Comparison of ENCODE assay signal across 8 cellular contexts in genomic region chr7:2510909-2511768, GRCh38. TPM values are rescaled to one million over a fixed set of nuclear protein-coding genes. Genes with fewer than 3 reads are reported as not detected.
DNase-seq lines count a peak whose midpoint lies in the region; ATAC-seq, FAIRE-seq and TF ChIP-seq lines count a peak whose summit lies in the region.

No MANE protein-coding gene starts in this region.

- TF ChIP-seq CTCF in D721Med (IDR thresholded peaks at IDR 0.05; ENCODE audit: insufficient read depth, missing control alignments) = no peak
- no peak for TF ChIP-seq CTCF in WERI-Rb-1 (IDR thresholded peaks at IDR 0.05; ENCODE audit: low read depth, low read length)
- no peak for TF ChIP-seq CTCF in endothelial cell of umbilical vein (IDR thresholded peaks at IDR 0.05; ENCODE audit: extremely low read depth in 1 of 2, insufficient read depth in 1 of 2, low read depth in 1 of 2, low read length in 2 of 2)

- H3K4me1 ChIP-seq in endothelial cell of umbilical vein (ENCODE audit: control insufficient read depth, extremely low read depth, insufficient read depth, low read length) = peaks cover 20% of the 10 kb centered on the region

- FAIRE-seq in D721Med (lab: Jason Lieb, UNC) = no peak
- peak; percentile 86 for FAIRE-seq in endothelial cell of umbilical vein (lab: Jason Lieb, UNC)
- FAIRE-seq in GM12892 (lab: Jason Lieb, UNC) = no peak

- POLR2A ChIA-PET in endothelial cell of umbilical vein (lab: Charles Lee) = no interaction called here

- no peak overlapping the region for H3K9ac ChIP-seq in endothelial cell of umbilical vein (replicated peaks; ENCODE audit: extremely low read depth, insufficient read depth, low read length)

- intact Hi-C loops in endothelial cell of umbilical vein (cut with micrococcal nuclease) = loop anchor here (1.0 kb wide), 1 partner anchor 8 kb away; the partner anchor contains the start of gene LFNG

- H4K20me1 ChIP-seq in endothelial cell of umbilical vein (replicated peaks; ENCODE audit: control insufficient read depth, extremely low read depth, insufficient read depth, low read length) = no peaks in the 10 kb centered on the region

- no peaks in the 10 kb centered on the region for H3K9me3 ChIP-seq in WERI-Rb-1 (ENCODE audit: severe bottlenecking)
- no peaks in the 10 kb centered on the region for H3K9me3 ChIP-seq in endothelial cell of umbilical vein (replicated peaks; ENCODE audit: control insufficient read depth, insufficient read depth, low read length)

- DNase-seq in D721Med (ENCODE audit: insufficient read length, low spot score) (peak; percentile 72), NAMALWA (ENCODE audit: low spot score) (peak; percentile 93), WERI-Rb-1 (peak; percentile 79), endothelial cell of umbilical vein (ENCODE audit: low read depth, low spot score) (peak; percentile 50), GM12892 (ENCODE audit: insufficient read length) (no peak)
- peak; percentile 33 to 68 (median 54) for DNase-seq in stimulated activated naive CD4-positive, alpha-beta T cell (lab: John Stamatoyannopoulos, UW)

- no peaks in the 10 kb centered on the region for H3K27me3 ChIP-seq in WERI-Rb-1 (ENCODE audit: insufficient read depth, low read depth, severe bottlenecking)
- H3K27me3 ChIP-seq in endothelial cell of umbilical vein (ENCODE audit: control insufficient read depth in 2 of 2, insufficient read depth in 2 of 2, low read length in 2 of 2) = no peaks in the 10 kb centered on the region

- H3K36me3 ChIP-seq in WERI-Rb-1 = no peaks in the 10 kb centered on the region
- no peaks in the 10 kb centered on the region for H3K36me3 ChIP-seq in endothelial cell of umbilical vein (ENCODE audit: control insufficient read depth in 2 of 2, extremely low read depth in 1 of 2, insufficient read depth in 2 of 2, low read length in 2 of 2)

- no peak overlapping the region; the same call in 1 of the 2 replicates for H3K4me3 ChIP-seq in WERI-Rb-1 (ENCODE audit: low read depth, low read length)
- no peak overlapping the region for H3K4me3 ChIP-seq in endothelial cell of umbilical vein (replicated peaks in 1 of 3; ENCODE audit: insufficient read depth in 1 of 3, low read depth in 1 of 3, low read length in 3 of 3)

- H3K27ac ChIP-seq in WERI-Rb-1 = peak overlapping the region; percentile 88
- peak overlapping the region; percentile 50 for H3K27ac ChIP-seq in endothelial cell of umbilical vein (ENCODE audit: insufficient read depth, low read depth, low read length)

- no peak for ATAC-seq in GM18858 (IDR thresholded peaks at IDR 0.05; ENCODE audit: unreplicated experiment)
- ATAC-seq in HG03135 (IDR thresholded peaks at IDR 0.05; ENCODE audit: unreplicated experiment) = no peak

- no peak for TF ChIP-seq POLR2A in endothelial cell of umbilical vein (IDR thresholded peaks at IDR 0.05; ENCODE audit: low read depth, low read length)
- TF ChIP-seq POLR2A in GM12892 (IDR thresholded peaks at IDR 0.05; ENCODE audit: low read depth, low read length) = no peak

- peak overlapping the region; percentile 67 for H2AFZ ChIP-seq in endothelial cell of umbilical vein (ENCODE audit: low read depth, low read length)

- no peaks in the 10 kb centered on the region for H3K79me2 ChIP-seq in endothelial cell of umbilical vein (ENCODE audit: control insufficient read depth, insufficient read depth, low read length)

- H3K9me1 ChIP-seq in endothelial cell of umbilical vein (replicated peaks; ENCODE audit: control insufficient read depth, extremely low read depth, insufficient read depth, low read length) = no peaks in the 10 kb centered on the region

- no TSS peak for BruUV-seq in endothelial cell of umbilical vein (replicated peaks; lab: Mats Ljungman, UMichigan)

- dilution Hi-C loops in endothelial cell of umbilical vein (cut with MboI; ENCODE audit: extremely low pct_ligation_motif_present, low sequenced_read_pairs) = no loop called here

- CTCF ChIA-PET in endothelial cell of umbilical vein (lab: Charles Lee) = interaction anchor here (0.6 to 1.5 kb wide), 3 partner anchors 33 to 42 kb away, joined by 3 to 4 read pairs (median 3); no protein-coding TSS in a partner anchor

- H3K4me2 ChIP-seq in endothelial cell of umbilical vein (ENCODE audit: insufficient read depth, low read length) = peak overlapping the region; percentile 34

TF ChIP-seq in endothelial cell of umbilical vein, 7 proteins besides CTCF, POLR2A, EP300 and RAD21:
- TF ChIP-seq GATA2 (IDR thresholded peaks at IDR 0.05; ENCODE audit: insufficient read depth, insufficient read length, low read depth, low read length) = peak; percentile 60
- TF ChIP-seq POLR2AphosphoS5 (IDR thresholded peaks at IDR 0.05; ENCODE audit: insufficient read depth, low read depth, low read length) = peak; percentile 83
- TF ChIP-seq MAX (IDR thresholded peaks at IDR 0.05; ENCODE audit: insufficient read depth, insufficient read length) = no peak
- no peak for TF ChIP-seq FOS (IDR thresholded peaks at IDR 0.05; ENCODE audit: borderline replicate concordance, insufficient read depth, low read length)
- TF ChIP-seq JUN (IDR thresholded peaks at IDR 0.05; ENCODE audit: borderline replicate concordance, insufficient read depth, insufficient read length, low read depth) = no peak
- no peak for TF ChIP-seq EZH2 (IDR thresholded peaks at IDR 0.05; ENCODE audit: borderline replicate concordance, low read depth, low read length, severe bottlenecking)
- TF ChIP-seq MYC (IDR thresholded peaks at IDR 0.05; ENCODE audit: low read depth, low read length) = no peak

RNA-seq across cellular contexts. Expression of gene LFNG, which starts 8.4 kb away (rescaled TPM):
- 12.6 and 15.1 TPM in 2 replicates for total RNA-seq in endothelial cell of umbilical vein
- polyA plus RNA-seq in endothelial cell of umbilical vein = 13.1 and 14.8 TPM in 2 replicates
- 8.3 and 11.9 TPM in 2 replicates for polyA plus RNA-seq in endothelial cell of umbilical vein (2011; cell fraction: cytosol; rRNA removed)
- 9.8 and 11.4 TPM in 2 replicates for polyA plus RNA-seq in endothelial cell of umbilical vein (2011; cell fraction: nucleus; rRNA removed)
- 2.4 and 3.1 TPM in 2 replicates for polyA plus RNA-seq in endothelial cell of umbilical vein (2012)
- 9.5 and 10.4 TPM in 2 replicates for polyA minus RNA-seq in endothelial cell of umbilical vein
- 7.8 TPM for polyA minus RNA-seq in endothelial cell of umbilical vein (2011; cell fraction: cytosol; rRNA and poly(A)+ RNA removed)
- polyA minus RNA-seq in endothelial cell of umbilical vein (2011; cell fraction: nucleus; rRNA and poly(A)+ RNA removed) = 6.2 and 13.7 TPM in 2 replicates
- polyA plus RNA-seq in GM12892 (2012; ENCODE audit: missing spikeins) = 0.17 TPM

RNA-seq across cellular contexts. Expression of gene GRIFIN, which starts 34.9 kb away (rescaled TPM):
- not detected in 2 replicates for total RNA-seq in endothelial cell of umbilical vein
- not detected in 2 replicates for polyA plus RNA-seq in endothelial cell of umbilical vein
- not detected in 2 replicates for polyA plus RNA-seq in endothelial cell of umbilical vein (2011; cell fraction: cytosol; rRNA removed)
- polyA plus RNA-seq in endothelial cell of umbilical vein (2011; cell fraction: nucleus; rRNA removed) = not detected in 2 replicates
- polyA plus RNA-seq in endothelial cell of umbilical vein (2012) = not detected in 2 replicates
- polyA minus RNA-seq in endothelial cell of umbilical vein = not detected in 2 replicates
- not detected for polyA minus RNA-seq in endothelial cell of umbilical vein (2011; cell fraction: cytosol; rRNA and poly(A)+ RNA removed)
- not detected in 2 replicates for polyA minus RNA-seq in endothelial cell of umbilical vein (2011; cell fraction: nucleus; rRNA and poly(A)+ RNA removed)
- not detected for polyA plus RNA-seq in GM12892 (2012; ENCODE audit: missing spikeins)

RNA-seq across cellular contexts. Expression of gene BRAT1, which starts 44.2 kb away (rescaled TPM):
- 31.6 and 32.2 TPM in 2 replicates for total RNA-seq in endothelial cell of umbilical vein
- polyA plus RNA-seq in endothelial cell of umbilical vein = 31.1 and 40.3 TPM in 2 replicates
- 17.5 and 24.9 TPM in 2 replicates for polyA plus RNA-seq in endothelial cell of umbilical vein (2011; cell fraction: cytosol; rRNA removed)
- 64.9 and 75.7 TPM in 2 replicates for polyA plus RNA-seq in endothelial cell of umbilical vein (2011; cell fraction: nucleus; rRNA removed)
- 22.1 and 23.0 TPM in 2 replicates for polyA plus RNA-seq in endothelial cell of umbilical vein (2012)
- polyA minus RNA-seq in endothelial cell of umbilical vein = 13.8 and 14.1 TPM in 2 replicates
- polyA minus RNA-seq in endothelial cell of umbilical vein (2011; cell fraction: cytosol; rRNA and poly(A)+ RNA removed) = 29.8 TPM
- polyA minus RNA-seq in endothelial cell of umbilical vein (2011; cell fraction: nucleus; rRNA and poly(A)+ RNA removed) = 10.8 and 13.0 TPM in 2 replicates
- 7.6 TPM for polyA plus RNA-seq in GM12892 (2012; ENCODE audit: missing spikeins)

RNA-seq across cellular contexts. Expression of gene IQCE, which starts 47.6 kb away (rescaled TPM):
- total RNA-seq in endothelial cell of umbilical vein = 11.3 and 14.5 TPM in 2 replicates
- polyA plus RNA-seq in endothelial cell of umbilical vein = 4.8 and 4.9 TPM in 2 replicates
- polyA plus RNA-seq in endothelial cell of umbilical vein (2011; cell fraction: cytosol; rRNA removed) = 5.5 and 5.8 TPM in 2 replicates
- polyA plus RNA-seq in endothelial cell of umbilical vein (2011; cell fraction: nucleus; rRNA removed) = 18.5 and 18.6 TPM in 2 replicates
- polyA plus RNA-seq in endothelial cell of umbilical vein (2012) = 6.0 and 9.1 TPM in 2 replicates
- 9.3 and 13.5 TPM in 2 replicates for polyA minus RNA-seq in endothelial cell of umbilical vein
- 10.9 TPM for polyA minus RNA-seq in endothelial cell of umbilical vein (2011; cell fraction: cytosol; rRNA and poly(A)+ RNA removed)
- polyA minus RNA-seq in endothelial cell of umbilical vein (2011; cell fraction: nucleus; rRNA and poly(A)+ RNA removed) = 7.7 and 8.8 TPM in 2 replicates
- polyA plus RNA-seq in GM12892 (2012; ENCODE audit: missing spikeins) = 2.7 TPM
